ENCODE assay signal across 14 cellular contexts in genomic region chr18:67783215-67783946, GRCh38.
A peak's percentile ranks its signal among the peaks of the same experiment; 100 is the strongest.
DNase-seq lines count a peak whose midpoint lies in the region; ATAC-seq, FAIRE-seq and TF ChIP-seq lines count a peak whose summit lies in the region.
"Had no signal": no experiment of that assay in that cellular context is flagged by ENCODE, and none has a peak within 500 bp of the region (broad histone marks: within the 10 kb centered on the region; RNA-seq: fewer than 3 reads in every experiment).

No MANE protein-coding gene starts in this region.

- no peaks in the 10 kb centered on the region for H3K79me1 ChIP-seq in H1 (ENCODE audit: low read depth, low read length)

- TF ChIP-seq POLR2A in H1 (IDR thresholded peaks at IDR 0.05; ENCODE audit: control extremely low read depth in 1 of 2, low read depth in 2 of 2, low read length in 2 of 2) (no peak), body of pancreas (IDR thresholded peaks at IDR 0.05) (no peak)

- no peak overlapping the region for H4K8ac ChIP-seq in H1 (ENCODE audit: extremely low read depth, insufficient read depth, low read length)

- 78% methylated on average over 1 of the region's 1 CpG; no CpG with 5 or more reads in 1 of the 2 experiments for WGBS in H1 (ENCODE audit: extremely low coverage in 1 of 2, insufficient coverage in 1 of 2, insufficient read length in 1 of 2, insufficient replicate concordance in 2 of 2, low coverage in 1 of 2, low lambda C conversion rate in 2 of 2, missing lambda C conversion rate in 1 of 2), 2 experiments
- 67 to 81% methylated on average over 1 of the region's 1 CpG for WGBS in body of pancreas, 2 donors

- H2BK12ac ChIP-seq in H1 (ENCODE audit: low read depth, low read length): no peak overlapping the region

- 0 out of 2 replicates have a peak, but pooled peaks cover 5% of the 10 kb centered on the region for H3F3A ChIP-seq in PC-9 (ENCODE audit: insufficient read depth, low read depth)

- H3K18ac ChIP-seq in H1 (ENCODE audit: extremely low read depth, low read length): no peak overlapping the region

- H3K4ac ChIP-seq in H1 (replicated peaks; ENCODE audit: insufficient read length, low read depth, low read length): no peak overlapping the region

- no peaks in the 10 kb centered on the region for H3K9me2 ChIP-seq in PC-9 (ENCODE audit: insufficient read depth)

- TF ChIP-seq RAD21 in H1 (IDR thresholded peaks at IDR 0.05 in 1 of 2, conservative IDR thresholded peaks at IDR 0.05 in 1 of 2; ENCODE audit: low read depth in 2 of 2, low read length in 2 of 2): no peak

- intact Hi-C loops in PC-9 (cut with micrococcal nuclease; ENCODE audit: unreplicated experiment) (loop anchor here (5.0 kb wide), 1 partner anchor 266 kb away; the partner anchor contains the start of gene DSEL), body of pancreas (cut with DNase I) (no loop called here)

- CTCF ChIA-PET in PC-9 (lab: Charles Lee): no interaction called here
- CTCF ChIA-PET in H1 (lab: Charles Lee; ENCODE audit: partially characterized antibody): interaction anchor here (0.9 kb wide), 1 partner anchor 19 kb away, joined by 3 read pairs; no protein-coding TSS in a partner anchor

- no peak for ATAC-seq in body of pancreas

- peak overlapping the region; percentile 71 for H3K27ac Mint-ChIP-seq in osteocyte (ENCODE audit: unreplicated experiment)

- peaks cover 23% of the 10 kb centered on the region; the same call in 1 of the 2 replicates for H3K9me3 ChIP-seq in PC-9 (ENCODE audit: insufficient read depth, low read depth)
- H3K9me3 ChIP-seq in H1 (ENCODE audit: insufficient read depth in 2 of 2, low read depth in 1 of 2, low read length in 1 of 2): no peaks in the 10 kb centered on the region
- H3K9me3 ChIP-seq in body of pancreas: no peaks in the 10 kb centered on the region
- H3K9me3 ChIP-seq: uterus had no signal

- peaks cover 18% of the 10 kb centered on the region for H3K4me1 Mint-ChIP-seq in osteocyte (ENCODE audit: unreplicated experiment)

- no peak overlapping the region for H3K4me3 ChIP-seq in PC-9
- no peak overlapping the region for H3K4me3 ChIP-seq in H1 (ENCODE audit: extremely low read depth in 1 of 4, insufficient read depth in 2 of 4, low read depth in 3 of 4, low read length in 4 of 4)
- no peak overlapping the region for H3K4me3 ChIP-seq in body of pancreas
- H3K4me3 ChIP-seq: uterus had no signal

- H3K27me3 Mint-ChIP-seq in osteocyte (ENCODE audit: unreplicated experiment): no peaks in the 10 kb centered on the region

- H3K27ac ChIP-seq in PC-9: peak overlapping the region; percentile 70
- no peak overlapping the region for H3K27ac ChIP-seq in H1 (ENCODE audit: low read depth, low read length)
- no peak overlapping the region for H3K27ac ChIP-seq in body of pancreas
- H3K27ac ChIP-seq: HL-60, parathyroid adenoma, uterus, VCaP had no signal

- H2AK5ac ChIP-seq in H1 (ENCODE audit: low read depth, low read length): no peak overlapping the region

- no peak overlapping the region for H3K23ac ChIP-seq in H1 (ENCODE audit: insufficient read length)

- H3K23me2 ChIP-seq in H1 (ENCODE audit: low read depth, low read length): no peaks in the 10 kb centered on the region

- H3K36me3 ChIP-seq in PC-9 (ENCODE audit: low read depth) (no peaks in the 10 kb centered on the region), H1 (ENCODE audit: control insufficient read depth in 2 of 4, insufficient read depth in 4 of 4, low read length in 3 of 4) (no peaks in the 10 kb centered on the region), body of pancreas (replicated peaks in 1 of 2; ENCODE audit: insufficient read depth in 1 of 2, low read depth in 2 of 2) (no peaks in the 10 kb centered on the region)
- H3K36me3 ChIP-seq: uterus had no signal

- H3K4me3 Mint-ChIP-seq in osteocyte (ENCODE audit: unreplicated experiment): no peak overlapping the region

- H3K9me3 Mint-ChIP-seq in osteocyte (ENCODE audit: unreplicated experiment): no peaks in the 10 kb centered on the region

- no peak overlapping the region for H2BK120ac ChIP-seq in H1 (replicated peaks; ENCODE audit: low read depth, low read length)

- H4K20me1 ChIP-seq in PC-9 (ENCODE audit: insufficient read depth): no peaks in the 10 kb centered on the region
- no peaks in the 10 kb centered on the region for H4K20me1 ChIP-seq in H1 (replicated peaks in 1 of 2; ENCODE audit: control insufficient read depth in 1 of 2, insufficient read depth in 2 of 2, low read length in 2 of 2)

- H4K5ac ChIP-seq in H1 (ENCODE audit: insufficient read length, low read depth, low read length): no peak overlapping the region

- no peak overlapping the region for H3K14ac ChIP-seq in H1 (ENCODE audit: insufficient read length)

- H3K4me1 ChIP-seq in PC-9 (replicated peaks; ENCODE audit: insufficient read depth) (peaks cover 17% of the 10 kb centered on the region), H1 (replicated peaks in 1 of 4; ENCODE audit: control insufficient read depth in 3 of 4, insufficient read depth in 4 of 4, low read length in 3 of 4) (no peaks in the 10 kb centered on the region), body of pancreas (no peaks in the 10 kb centered on the region)
- H3K4me1 ChIP-seq: parathyroid adenoma, uterus had no signal

- no peaks in the 10 kb centered on the region for H3K36me3 Mint-ChIP-seq in osteocyte (ENCODE audit: unreplicated experiment)

- no peak overlapping the region for H2BK15ac ChIP-seq in H1 (ENCODE audit: low read length)

- no peak overlapping the region for H3K9ac ChIP-seq in H1 (replicated peaks in 1 of 4; ENCODE audit: extremely low read depth in 1 of 4, low read depth in 3 of 4, low read length in 3 of 4)
- H3K9ac ChIP-seq: parathyroid adenoma had no signal

- H3K79me2 ChIP-seq in PC-9 (ENCODE audit: low read depth) (no peaks in the 10 kb centered on the region), H1 (ENCODE audit: control insufficient read depth in 1 of 2, insufficient read depth in 2 of 2, low read length in 2 of 2) (no peaks in the 10 kb centered on the region)
- H3K79me2 ChIP-seq: parathyroid adenoma had no signal

- no peak for TF ChIP-seq EP300 in H1 (IDR thresholded peaks at IDR 0.05; ENCODE audit: borderline replicate concordance in 1 of 2, low read depth in 2 of 2, low read length in 2 of 2)

- POLR2A ChIA-PET in PC-9 (lab: Charles Lee; ENCODE audit: unreplicated experiment): interaction anchor here (0.5 kb wide), 1 partner anchor 155 kb away, joined by 6 read pairs; no protein-coding TSS in a partner anchor
- POLR2A ChIA-PET in H1 (lab: Charles Lee; ENCODE audit: partially characterized antibody): no interaction called here

- H2BK20ac ChIP-seq in H1 (ENCODE audit: low read length): no peak overlapping the region

- BruUV-seq in PC-9 (replicated peaks; lab: Mats Ljungman, UMichigan): TSS peak; percentile 30

- peak; percentile 93 for DNase-seq in EL
- peak in 1 of 2 experiments; percentile 66 for DNase-seq in PC-9
- DNase-seq in H1 (ENCODE audit: low read depth in 1 of 2, low spot score in 2 of 2): no peak
- DNase-seq in osteocyte (ENCODE audit: extremely low spot score, unreplicated experiment): no peak
- DNase-seq in body of pancreas: no peak
- no peak for DNase-seq in NCI-H146 (lab: John Stamatoyannopoulos, UW)
- DNase-seq in C1 segment of cervical spinal cord (lab: John Stamatoyannopoulos, UW): no peak
- DNase-seq in activated CD4-positive, alpha-beta T cell treated with anti-CD3 and anti-CD28 coated beads, Interleukin-2, amount 50 U/mL, for 4 hours: no peak
- DNase-seq: effector CD4-positive, alpha-beta T cell; NCI-H2029 treated with DMSO at 0.1 percent for 48 hours; uterus had no signal

- H2AFZ ChIP-seq in PC-9 (peak overlapping the region; percentile 68), H1 (ENCODE audit: low read length) (peak overlapping the region; percentile 28; the same call in 1 of the 2 replicates)
- H2AFZ ChIP-seq: parathyroid adenoma had no signal

- no peak for FAIRE-seq in H1 (lab: Jason Lieb, UNC)

- H2BK5ac ChIP-seq in H1 (ENCODE audit: low read depth, low read length): no peak overlapping the region

- H4K91ac ChIP-seq in H1 (replicated peaks; ENCODE audit: insufficient read length, low read length): no peak overlapping the region

- H3K27me3 ChIP-seq in PC-9 (ENCODE audit: insufficient read depth, low read depth): no peaks in the 10 kb centered on the region
- no peaks in the 10 kb centered on the region for H3K27me3 ChIP-seq in H1 (replicated peaks in 1 of 4; ENCODE audit: control insufficient read depth in 3 of 4, extremely low read depth in 1 of 4, insufficient read depth in 3 of 4, low read length in 3 of 4)
- H3K27me3 ChIP-seq in body of pancreas: no peaks in the 10 kb centered on the region
- H3K27me3 ChIP-seq: uterus had no signal

- TF ChIP-seq CTCF in PC-9 (conservative IDR thresholded peaks at IDR 0.05) (no peak), H1 (IDR thresholded peaks at IDR 0.05; ENCODE audit: control extremely low read depth in 1 of 3, insufficient read depth in 1 of 3, low read depth in 1 of 3, low read length in 3 of 3) (no peak), osteocyte (IDR thresholded peaks at IDR 0.05) (no peak), body of pancreas (IDR thresholded peaks at IDR 0.05) (no peak)

- no peak overlapping the region for H3K56ac ChIP-seq in H1 (replicated peaks; ENCODE audit: insufficient read length, low read depth, low read length)

- H3K4me2 ChIP-seq in PC-9 (no peak overlapping the region; the same call in 1 of the 2 replicates), H1 (ENCODE audit: insufficient read depth in 1 of 2, low read depth in 2 of 2, low read length in 2 of 2) (no peak overlapping the region)
